In the genomic region with DNA sequence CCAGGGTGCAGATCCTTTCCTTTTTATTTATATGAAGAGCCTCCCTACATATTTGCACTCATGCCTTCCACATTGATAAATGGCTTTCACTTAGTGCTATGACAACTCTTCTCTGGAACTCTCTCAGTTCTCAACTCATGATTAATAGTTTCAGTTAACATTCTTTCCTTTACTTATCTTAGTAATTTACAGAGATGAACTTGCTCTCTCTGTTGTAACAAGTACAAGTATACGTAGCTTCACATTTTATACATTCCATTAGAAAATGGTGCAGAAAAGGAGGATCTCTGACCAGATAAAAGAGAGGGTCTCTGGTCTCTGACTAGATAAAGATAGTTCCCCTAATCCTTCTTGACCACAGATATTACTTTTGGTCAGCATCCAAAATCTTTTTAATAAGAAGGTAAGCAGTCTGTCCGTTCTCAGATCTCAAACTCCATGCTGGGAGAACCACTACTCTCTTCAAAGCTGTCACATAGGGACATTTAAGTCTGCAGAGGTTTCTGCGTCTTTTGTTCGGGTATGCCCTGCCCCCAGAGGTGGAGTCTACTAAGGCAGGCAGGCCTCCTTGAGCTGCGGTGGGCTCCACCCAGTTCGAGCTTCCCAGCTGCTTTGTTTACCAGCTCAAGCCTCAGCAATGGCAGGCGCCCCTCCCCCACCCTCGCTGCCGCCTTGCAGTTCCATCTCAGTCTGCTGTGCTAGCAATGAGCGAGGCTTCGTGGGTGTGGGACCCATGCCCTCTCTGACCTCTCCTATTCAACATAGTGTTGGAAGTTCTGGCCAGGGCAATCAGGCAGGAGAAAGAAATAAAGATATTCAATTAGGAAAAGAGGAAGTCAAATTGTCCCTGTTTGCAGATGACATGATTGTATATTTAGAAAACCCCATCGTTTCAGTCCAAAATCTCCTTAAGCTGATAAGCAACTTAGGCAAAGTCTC, we compare ENCODE assay signal across 8 cellular contexts. TPM values are rescaled to one million over a fixed set of nuclear protein-coding genes. Genes with fewer than 3 reads are reported as not detected.
DNase-seq lines count a peak whose midpoint lies in the region; ATAC-seq, FAIRE-seq and TF ChIP-seq lines count a peak whose summit lies in the region.
"Not testable (repeated sequence)": the region's sequence is repeated elsewhere in the genome, so short reads cannot be mapped to it uniquely, and the experiment has no call there.

No MANE protein-coding gene starts in this region.

- not testable (repeated sequence) for H3K9me3 ChIP-seq in AG04450 (ENCODE audit: control insufficient read depth, insufficient read depth, low read length); endothelial cell of umbilical vein (replicated peaks; ENCODE audit: control insufficient read depth, insufficient read depth, low read length)

- peak overlapping the region; percentile 29 for H3K4me3 ChIP-seq in AG04450 (ENCODE audit: low read depth, low read length)
- H3K4me3 ChIP-seq in endothelial cell of umbilical vein (replicated peaks in 1 of 3; ENCODE audit: insufficient read depth in 1 of 3, low read depth in 1 of 3, low read length in 3 of 3) = not testable (repeated sequence)

- intact Hi-C loops in endothelial cell of umbilical vein (cut with micrococcal nuclease) = loop anchor here (1.0 to 2.0 kb wide), 3 partner anchors 10 to 107 kb away; a partner anchor contains a TSS

- H2AFZ ChIP-seq in endothelial cell of umbilical vein (ENCODE audit: low read depth, low read length) = peak overlapping the region; percentile 90

- not testable (repeated sequence) for BruUV-seq in endothelial cell of umbilical vein (replicated peaks; lab: Mats Ljungman, UMichigan)

- H3K36me3 ChIP-seq in endothelial cell of umbilical vein (ENCODE audit: control insufficient read depth in 2 of 2, extremely low read depth in 1 of 2, insufficient read depth in 2 of 2, low read length in 2 of 2) = not testable (repeated sequence)

- DNase-seq in AG04450 (ENCODE audit: low read depth, low spot score) = not testable (repeated sequence)
- DNase-seq in HT-29 (ENCODE audit: low spot score) (peak; percentile 81), SHP77 (lab: John Stamatoyannopoulos, UW) (peak; percentile 36 to 57), endothelial cell of umbilical vein (ENCODE audit: low read depth, low spot score) (peak; percentile 56), lung microvascular endothelial cell (ENCODE audit: low read depth in 2 of 2) (peak; percentile 5 to 70)
- peak; percentile 72 for DNase-seq in activated T-cell treated with anti-CD3 and anti-CD28 coated beads, Interleukin-2, amount 50 U/mL, for 1 hour
- DNase-seq in stimulated activated CD4-positive, alpha-beta T cell treated with anti-CD3 and anti-CD28 coated beads, Interleukin-1b, Interleukin-23, amount 100 ng/mL, for 4 hours (ENCODE audit: low read depth in 2 of 2) = peak; percentile 26 to 38

- H3K27me3 ChIP-seq in AG04450 (ENCODE audit: control insufficient read depth, insufficient read depth, low read length); endothelial cell of umbilical vein (ENCODE audit: control insufficient read depth in 2 of 2, insufficient read depth in 2 of 2, low read length in 2 of 2): not testable (repeated sequence)

- CTCF ChIA-PET in AG04450 (lab: Charles Lee) = interaction anchor here (0.8 to 2.9 kb wide), 4 partner anchors 36 to 556 kb away, joined by 3 to 15 read pairs (median 4); a partner anchor contains a TSS
- CTCF ChIA-PET in endothelial cell of umbilical vein (lab: Charles Lee) = interaction anchor here (0.6 to 1.7 kb wide), 10 partner anchors 9 to 107 kb away, joined by 3 to 9 read pairs (median 4); a partner anchor contains a TSS

- not testable (repeated sequence) for H4K20me1 ChIP-seq in endothelial cell of umbilical vein (replicated peaks; ENCODE audit: control insufficient read depth, extremely low read depth, insufficient read depth, low read length)

- TF ChIP-seq POLR2A in endothelial cell of umbilical vein (IDR thresholded peaks at IDR 0.05; ENCODE audit: low read depth, low read length) = not testable (repeated sequence)

- H3K4me2 ChIP-seq in endothelial cell of umbilical vein (ENCODE audit: insufficient read depth, low read length) = peak overlapping the region; percentile 70

- H3K79me2 ChIP-seq in endothelial cell of umbilical vein (ENCODE audit: control insufficient read depth, insufficient read depth, low read length) = not testable (repeated sequence)

- not testable (repeated sequence) for TF ChIP-seq CTCF in AG04450 (IDR thresholded peaks at IDR 0.05; ENCODE audit: low read depth, low read length); endothelial cell of umbilical vein (IDR thresholded peaks at IDR 0.05; ENCODE audit: extremely low read depth in 1 of 2, insufficient read depth in 1 of 2, low read depth in 1 of 2, low read length in 2 of 2)

- H3K9ac ChIP-seq in endothelial cell of umbilical vein (replicated peaks; ENCODE audit: extremely low read depth, insufficient read depth, low read length) = not testable (repeated sequence)

- FAIRE-seq in endothelial cell of umbilical vein (lab: Jason Lieb, UNC) = peak; percentile 86

- POLR2A ChIA-PET in AG04450 (lab: Yijun Ruan, JAX) = interaction anchor here (1.0 kb wide), 1 partner anchor 42 kb away, joined by 3 read pairs; a partner anchor contains a TSS
- POLR2A ChIA-PET in endothelial cell of umbilical vein (lab: Charles Lee) = interaction anchor here (0.9 to 1.0 kb wide), 2 partner anchors 9 to 42 kb away, joined by 3 to 5 read pairs; a partner anchor contains a TSS

- not testable (repeated sequence) for H3K9me1 ChIP-seq in endothelial cell of umbilical vein (replicated peaks; ENCODE audit: control insufficient read depth, extremely low read depth, insufficient read depth, low read length)

- dilution Hi-C loops in endothelial cell of umbilical vein (cut with MboI; ENCODE audit: extremely low pct_ligation_motif_present, low sequenced_read_pairs) = not testable (repeated sequence)

- H3K4me1 ChIP-seq in endothelial cell of umbilical vein (ENCODE audit: control insufficient read depth, extremely low read depth, insufficient read depth, low read length) = peaks cover 10% of the 10 kb centered on the region

- peak; percentile 31 for ATAC-seq in GM19351 (IDR thresholded peaks at IDR 0.05; ENCODE audit: unreplicated experiment)

- not testable (repeated sequence) for H3K27ac ChIP-seq in AG04450 (ENCODE audit: low read depth, low read length); endothelial cell of umbilical vein (ENCODE audit: insufficient read depth, low read depth, low read length)

RNA-seq across cellular contexts. Expression of a gene that starts 42.2 kb away (rescaled TPM):
- polyA plus RNA-seq in AG04450 (2011; rRNA removed) = 33.2 and 48.7 TPM in 2 replicates
- 7.2 and 15.0 TPM in 2 replicates for polyA minus RNA-seq in AG04450 (2011; rRNA and poly(A)+ RNA removed)
- 37.4 and 38.5 TPM in 2 replicates for total RNA-seq in HT-29 (2014; rRNA removed; shearing (Covaris generic))
- 50.0 and 54.5 TPM in 2 replicates for total RNA-seq in endothelial cell of umbilical vein
- polyA plus RNA-seq in endothelial cell of umbilical vein = 13.9 and 20.2 TPM in 2 replicates
- 30.7 and 31.3 TPM in 2 replicates for polyA plus RNA-seq in endothelial cell of umbilical vein (2011; cell fraction: cytosol; rRNA removed)
- polyA plus RNA-seq in endothelial cell of umbilical vein (2011; cell fraction: nucleus; rRNA removed) = 40.4 and 49.0 TPM in 2 replicates
- 60.0 and 71.2 TPM in 2 replicates for polyA plus RNA-seq in endothelial cell of umbilical vein (2012)
- 12.5 and 15.1 TPM in 2 replicates for polyA minus RNA-seq in endothelial cell of umbilical vein
- 5.3 TPM for polyA minus RNA-seq in endothelial cell of umbilical vein (2011; cell fraction: cytosol; rRNA and poly(A)+ RNA removed)
- polyA minus RNA-seq in endothelial cell of umbilical vein (2011; cell fraction: nucleus; rRNA and poly(A)+ RNA removed) = 41.3 and 61.8 TPM in 2 replicates
- 31.3 and 32.5 TPM in 2 replicates for total RNA-seq in lung microvascular endothelial cell
